In the genomic region with DNA sequence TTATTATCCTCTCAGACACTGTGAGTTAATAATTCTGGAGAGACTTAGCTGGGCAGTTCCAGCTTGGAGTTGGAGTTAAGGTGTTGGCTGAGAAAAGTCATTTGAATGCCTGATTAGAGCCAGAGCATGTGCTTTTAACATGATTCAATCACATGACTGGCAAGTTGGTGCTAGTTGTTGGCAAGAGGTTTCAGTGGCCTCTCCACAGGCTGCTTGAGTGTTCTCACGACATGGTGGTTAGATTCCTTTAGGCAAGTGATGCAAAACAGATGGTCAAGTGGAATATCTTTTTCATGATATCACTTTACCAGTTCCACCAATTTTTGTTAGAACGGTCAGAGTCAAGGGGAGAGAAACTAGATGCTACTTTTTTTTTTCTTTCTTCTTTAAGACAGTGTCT, we compare ENCODE assay signal across 14 cellular contexts.
A peak's percentile ranks its signal among the peaks of the same experiment; 100 is the strongest.
DNase-seq lines count a peak whose midpoint lies in the region; TF ChIP-seq lines count a peak whose summit lies in the region.
"Had no signal": no experiment of that assay in that cellular context is flagged by ENCODE, and none has a peak within 500 bp of the region (broad histone marks: within the 10 kb centered on the region; RNA-seq: fewer than 3 reads in every experiment).

No MANE protein-coding gene starts in this region.

- H3K36me3 ChIP-seq in muscle layer of colon (ENCODE audit: insufficient read depth, low read length): no peaks in the 10 kb centered on the region

- H3K4me1 ChIP-seq in muscle layer of colon (ENCODE audit: insufficient read depth, low read length): peaks cover 31% of the 10 kb centered on the region

- H3K27me3 ChIP-seq in muscle layer of colon (ENCODE audit: control insufficient read depth in 1 of 2, insufficient read depth in 2 of 2, low read length in 2 of 2): no peaks in the 10 kb centered on the region

- peak overlapping the region; percentile 7 for H3K27ac ChIP-seq in muscle layer of colon (ENCODE audit: low read depth, low read length)
- H3K27ac ChIP-seq in substantia nigra (ENCODE audit: low read depth, low read length, poor library complexity, severe bottlenecking): no peak overlapping the region

- H3K4me3 ChIP-seq in cardiac fibroblast (replicated peaks in 1 of 2; ENCODE audit: low read depth in 2 of 2, low read length in 2 of 2) (no peak overlapping the region), muscle layer of colon (ENCODE audit: low read depth in 1 of 2, low read length in 2 of 2) (no peak overlapping the region)
- H3K4me3 ChIP-seq: GM12878 had no signal

- peak; percentile 96 for DNase-seq in Caki2 (ENCODE audit: low read depth)
- peak; percentile 30 for DNase-seq in NCI-H2171 (lab: John Stamatoyannopoulos, UW)
- peak; percentile 89 to 96 for DNase-seq in cardiac fibroblast (ENCODE audit: low read depth in 2 of 2)
- DNase-seq in NAMALWA (ENCODE audit: low spot score): no peak
- DNase-seq in NCI-H2029 treated with DMSO at 0.1 percent for 48 hours (lab: John Stamatoyannopoulos, UW): no peak
- DNase-seq in substantia nigra (lab: John Stamatoyannopoulos, UW): no peak
- DNase-seq in NCI-H2196 (lab: John Stamatoyannopoulos, UW; ENCODE audit: unreplicated experiment): no peak
- DNase-seq: activated CD8-positive, alpha-beta T cell treated with anti-CD3 and anti-CD28 coated beads, Interleukin-2, amount 10 ng/mL, durations not matched to agents 7 days and 5 days; activated naive CD4-positive, alpha-beta T cell treated with Interleukin-2 at 50 U/mL for 16 hours; CD8-positive, alpha-beta T cell; NCI-H1417 treated with DMSO at 0.1 percent for 48 hours; right cardiac atrium had no signal

- no peak overlapping the region for H3K9ac ChIP-seq in muscle layer of colon (ENCODE audit: low read length)

- no peak for TF ChIP-seq CTCF in cardiac fibroblast (IDR thresholded peaks at IDR 0.05; ENCODE audit: low read depth, low read length)

- H3K9me3 ChIP-seq in muscle layer of colon (ENCODE audit: low read length): no peaks in the 10 kb centered on the region

- in situ Hi-C loops in Caki2 (cut with HindIII; ENCODE audit: low pct_unique_long_range_greater_than_20kb, low sequenced_read_pairs): no loop called here

Comparison
In these comparisons a context has a peak if more than half of its experiments do, and no peak if none do; other contexts are left out.
1. DNase-seq: peak in Caki2 (single experiment), NCI-H2171 (single experiment) and cardiac fibroblast (2 of 2); none in NAMALWA (single experiment), NCI-H2029 treated with DMSO at 0.1 percent for 48 hours (single experiment), substantia nigra (0 of 49) and NCI-H2196 (single experiment).